In the genomic region with DNA sequence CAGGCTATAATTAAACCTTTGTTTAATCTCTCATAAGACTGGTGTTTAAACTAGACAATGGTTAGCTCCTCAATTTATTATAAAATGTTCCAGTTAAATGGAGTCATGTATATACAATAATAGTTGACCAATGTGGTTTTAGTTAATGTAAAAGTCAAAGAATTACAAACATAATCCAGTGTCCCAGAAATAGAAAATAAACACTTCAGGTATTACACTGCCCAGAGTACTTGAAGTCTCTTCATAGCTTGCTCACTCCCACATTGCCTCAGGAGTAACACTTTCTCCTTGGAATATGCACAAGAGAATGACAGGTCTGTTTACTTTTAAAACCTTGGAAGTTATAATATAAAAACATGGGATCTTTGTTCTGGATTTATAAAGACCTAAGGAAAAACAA, we compare ENCODE assay signal across 13 cellular contexts.
A peak's percentile ranks its signal among the peaks of the same experiment; 100 is the strongest.
DNase-seq lines count a peak whose midpoint lies in the region; ATAC-seq and TF ChIP-seq lines count a peak whose summit lies in the region.
"Had no signal": no experiment of that assay in that cellular context is flagged by ENCODE, and none has a peak within 500 bp of the region (broad histone marks: within the 10 kb centered on the region; RNA-seq: fewer than 3 reads in every experiment).

No MANE protein-coding gene starts in this region.

- H3K27ac ChIP-seq in heart left ventricle (peak overlapping the region in 8 of 12 donors; percentile 26 to 77 (median 70)), gastroesophageal sphincter (peak overlapping the region; percentile 61 to 83 (median 78))
- H3K27ac ChIP-seq: GM23248 had no signal

- TF ChIP-seq EP300 in gastroesophageal sphincter (IDR thresholded peaks at IDR 0.05): no peak

- H3K27me3 ChIP-seq in heart left ventricle (no peaks in the 10 kb centered on the region), gastroesophageal sphincter (no peaks in the 10 kb centered on the region)
- H3K27me3 ChIP-seq: BE2C had no signal

- peaks cover 0 to 17% (median 10%) of the 10 kb centered on the region in 9 donors for H3K36me3 ChIP-seq in heart left ventricle
- peaks cover 0 to 19% of the 10 kb centered on the region in 2 donors for H3K36me3 ChIP-seq in gastroesophageal sphincter

- peak overlapping the region; percentile 92 for H3K27ac Mint-ChIP-seq in type B pancreatic cell

- peaks cover 49% of the 10 kb centered on the region for H3K36me3 Mint-ChIP-seq in type B pancreatic cell

- H3K4me1 ChIP-seq in heart left ventricle (peaks cover 0 to 70% (median 21%) of the 10 kb centered on the region in 12 donors), gastroesophageal sphincter (peaks cover 13 to 96% (median 32%) of the 10 kb centered on the region in 3 donors)

- no peaks in the 10 kb centered on the region for H3K27me3 Mint-ChIP-seq in type B pancreatic cell

- ATAC-seq in heart left ventricle: no peak
- no peak for ATAC-seq in left cardiac atrium
- peak; percentile 57 for ATAC-seq in gastroesophageal sphincter
- no peak for ATAC-seq in HG03460 (IDR thresholded peaks at IDR 0.05; ENCODE audit: unreplicated experiment)
- no peak for ATAC-seq in HG02870 (IDR thresholded peaks at IDR 0.05; ENCODE audit: unreplicated experiment)

- no peaks in the 10 kb centered on the region for H3K9me3 Mint-ChIP-seq in type B pancreatic cell

- H3K4me3 ChIP-seq in heart left ventricle (no peak overlapping the region), gastroesophageal sphincter (no peak overlapping the region)
- H3K4me3 ChIP-seq: GM23248 had no signal

- DNase-seq in heart left ventricle (no peak), left cardiac atrium (no peak), NCI-H774 (lab: John Stamatoyannopoulos, UW) (peak; percentile 50), type B pancreatic cell (ENCODE audit: extremely low spot score, unreplicated experiment) (no peak), hepatic stellate cell (ENCODE audit: low spot score) (no peak)
- DNase-seq: activated CD4-positive, CD25-positive, alpha-beta regulatory T cell treated with anti-CD3 and anti-CD28 coated beads, Interleukin-2, amount 50 U/mL, for 72 hours; BE2C; NCI-H1694 treated with DMSO at 0.1 percent for 48 hours; stimulated activated CD4-positive, alpha-beta T cell treated with anti-CD3 and anti-CD28 coated beads, Interleukin-2, amount 100 ng/mL, for 48 hours had no signal

- H3K4me3 Mint-ChIP-seq in type B pancreatic cell: no peak overlapping the region

- H3K9me3 ChIP-seq in heart left ventricle: no peaks in the 10 kb centered on the region
- H3K9me3 ChIP-seq in gastroesophageal sphincter: no peaks in the 10 kb centered on the region
- H3K9me3 ChIP-seq: BE2C had no signal

- TF ChIP-seq CTCF in heart left ventricle (IDR thresholded peaks at IDR 0.05) (no peak), gastroesophageal sphincter (IDR thresholded peaks at IDR 0.05) (no peak), type B pancreatic cell (conservative IDR thresholded peaks at IDR 0.05) (no peak)

- peaks cover 20% of the 10 kb centered on the region for H3K4me1 Mint-ChIP-seq in type B pancreatic cell (ENCODE audit: unreplicated experiment)

- intact Hi-C loops in heart left ventricle (cut with DNase I) (loop anchor here in 5 of 10 donors (5.0 to 10.0 kb wide), 4 partner anchors 54 to 164 kb away; partner anchors contain the start of genes SLC38A1 (in 3 of the 5) and SLC38A2 (in 1 of the 5)), left cardiac atrium (cut with DNase I) (no loop called here)

- no peak for TF ChIP-seq POLR2A in heart left ventricle (IDR thresholded peaks at IDR 0.05)
- no peak for TF ChIP-seq POLR2A in gastroesophageal sphincter (IDR thresholded peaks at IDR 0.05)
